In genomic region chr15:78541744-78542034, GRCh38 we compare ENCODE assay signal across 9 cellular contexts. TPM values are rescaled to one million over a fixed set of nuclear protein-coding genes. Genes with fewer than 3 reads are reported as not detected.
DNase-seq lines count a peak whose midpoint lies in the region; ATAC-seq and TF ChIP-seq lines count a peak whose summit lies in the region.
"Had no signal": no experiment of that assay in that cellular context is flagged by ENCODE, and none has a peak within 500 bp of the region (broad histone marks: within the 10 kb centered on the region; RNA-seq: fewer than 3 reads in every experiment).

No MANE protein-coding gene starts in this region.

- H3K4me3 ChIP-seq in BJ (ENCODE audit: low read depth, low read length) (peak overlapping the region; percentile 63), LNCaP clone FGC (ENCODE audit: low read depth, low read length) (peak overlapping the region; percentile 81)

- H3K9me3 Mint-ChIP-seq in dendritic cell treated with granulocyte-macrophage colony-stimulating factor and Interleukin-4, amounts not matched to agents 40 ng/mL and 50 ng/mL, for 4 days = no peaks in the 10 kb centered on the region
- H3K9me3 Mint-ChIP-seq in natural killer cell = no peaks in the 10 kb centered on the region

- no peaks in the 10 kb centered on the region for H3K27me3 ChIP-seq in BJ (ENCODE audit: control insufficient read depth, insufficient read depth, low read length)

- peak overlapping the region; percentile 95 for H3K4me3 Mint-ChIP-seq in dendritic cell treated with granulocyte-macrophage colony-stimulating factor and Interleukin-4, amounts not matched to agents 40 ng/mL and 50 ng/mL, for 4 days
- H3K4me3 Mint-ChIP-seq in natural killer cell = peak overlapping the region; percentile 92

- CTCF ChIA-PET in BJ (lab: Yijun Ruan, JAX) = no interaction called here

- peak overlapping the region; percentile 99 for H3K27ac Mint-ChIP-seq in dendritic cell treated with granulocyte-macrophage colony-stimulating factor and Interleukin-4, amounts not matched to agents 40 ng/mL and 50 ng/mL, for 4 days
- H3K27ac Mint-ChIP-seq in natural killer cell = peak overlapping the region; percentile 89 to 92

- POLR2A ChIA-PET in BJ (lab: Charles Lee) = no interaction called here

- TF ChIP-seq CTCF in BJ (IDR thresholded peaks at IDR 0.05; ENCODE audit: insufficient read depth, low read depth, low read length) (no peak), LNCaP clone FGC (IDR thresholded peaks at IDR 0.05; ENCODE audit: control insufficient read depth, extremely low read depth, insufficient read depth) (no peak), natural killer cell (IDR thresholded peaks at IDR 0.05) (no peak)

- H3K36me3 ChIP-seq in BJ (ENCODE audit: control insufficient read depth, insufficient read depth, low read length) = peaks cover 8% of the 10 kb centered on the region

- H3K4me1 Mint-ChIP-seq in dendritic cell treated with granulocyte-macrophage colony-stimulating factor and Interleukin-4, amounts not matched to agents 40 ng/mL and 50 ng/mL, for 4 days (ENCODE audit: low read depth) = peaks cover 31% of the 10 kb centered on the region
- H3K4me1 Mint-ChIP-seq in natural killer cell = peaks cover 32 to 33% of the 10 kb centered on the region in 2 donors

- DNase-seq in BJ (ENCODE audit: low read depth) = no peak
- no peak for DNase-seq in LNCaP clone FGC (ENCODE audit: low read depth)
- DNase-seq in natural killer cell = no peak
- no peak for DNase-seq in RKO (ENCODE audit: low spot score)
- no peak for DNase-seq in NCI-H526 (lab: John Stamatoyannopoulos, UW)
- DNase-seq in NCI-H446 (lab: John Stamatoyannopoulos, UW) = no peak
- DNase-seq: WERI-Rb-1 had no signal

- H3K36me3 Mint-ChIP-seq in dendritic cell treated with granulocyte-macrophage colony-stimulating factor and Interleukin-4, amounts not matched to agents 40 ng/mL and 50 ng/mL, for 4 days (ENCODE audit: low read depth) = peaks cover 66% of the 10 kb centered on the region
- peaks cover 10% of the 10 kb centered on the region for H3K36me3 Mint-ChIP-seq in natural killer cell

- no peaks in the 10 kb centered on the region for H3K27me3 Mint-ChIP-seq in dendritic cell treated with granulocyte-macrophage colony-stimulating factor and Interleukin-4, amounts not matched to agents 40 ng/mL and 50 ng/mL, for 4 days
- H3K27me3 Mint-ChIP-seq in natural killer cell (ENCODE audit: low read depth in 2 of 2) = no peaks in the 10 kb centered on the region

- ATAC-seq in natural killer cell = no peak
- ATAC-seq in GM21381 (IDR thresholded peaks at IDR 0.05; ENCODE audit: unreplicated experiment) = no peak

- intact Hi-C loops in dendritic cell treated with granulocyte-macrophage colony-stimulating factor and Interleukin-4, amounts not matched to agents 40 ng/mL and 50 ng/mL, for 4 days (cut with micrococcal nuclease) = no loop called here
- intact Hi-C loops in natural killer cell (cut with micrococcal nuclease) = loop anchor here (2.0 kb wide), 1 partner anchor 331 kb away; the partner anchor contains the start of gene MORF4L1

RNA-seq across cellular contexts. Expression of gene PSMA4, which starts 1.4 kb away (rescaled TPM):
- 115 and 252 TPM in 2 replicates for polyA plus RNA-seq in BJ (2011; rRNA removed)
- polyA minus RNA-seq in BJ (2011; rRNA and poly(A)+ RNA removed) = 28.3 and 28.9 TPM in 2 replicates
- 100 to 1,000 TPM in 1 of 3 donors, 10 to 100 TPM in 2; 94.6 to 124 (median 96.4) TPM for total RNA-seq in natural killer cell

RNA-seq across cellular contexts. Expression of gene CHRNA5, which starts 23.6 kb away (rescaled TPM):
- 1.1 and 1.9 TPM in 2 replicates for polyA plus RNA-seq in BJ (2011; rRNA removed)
- 0.10 and 0.33 TPM in 2 replicates for polyA minus RNA-seq in BJ (2011; rRNA and poly(A)+ RNA removed)
- total RNA-seq in natural killer cell = under 1 TPM; 0.23 to 0.45 (median 0.42) TPM

RNA-seq across cellular contexts. Expression of gene HYKK, which starts 34.3 kb away (rescaled TPM):
- 3.2 and 4.6 TPM in 2 replicates for polyA plus RNA-seq in BJ (2011; rRNA removed)
- polyA minus RNA-seq in BJ (2011; rRNA and poly(A)+ RNA removed) = 1.6 and 2.6 TPM in 2 replicates
- total RNA-seq in natural killer cell = under 1 TPM in 1 of 3 donors, not detected in 2; 0.32 TPM
